Comparison of ENCODE assay signal across 14 cellular contexts in the genomic region with DNA sequence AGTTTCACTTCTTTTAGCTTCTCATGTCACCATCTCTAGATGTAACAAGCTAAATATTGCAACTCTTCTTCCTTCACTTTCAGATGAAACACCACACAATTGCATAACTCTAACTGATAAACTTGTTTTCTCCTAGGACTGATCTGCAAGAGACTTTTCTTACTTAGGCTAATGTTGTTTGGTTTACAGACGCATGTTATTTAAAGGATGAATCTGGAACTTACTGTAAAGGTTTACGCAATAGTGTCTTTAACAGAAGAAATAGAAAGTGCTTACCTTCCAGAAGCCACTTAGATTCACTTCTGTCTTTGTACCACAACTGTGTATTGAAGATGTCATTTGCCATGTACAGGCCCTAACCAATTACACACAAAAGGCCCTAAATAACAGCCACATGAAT. TPM values are rescaled to one million over a fixed set of nuclear protein-coding genes. Genes with fewer than 3 reads are reported as not detected.
A peak's percentile ranks its signal among the peaks of the same experiment; 100 is the strongest.
DNase-seq lines count a peak whose midpoint lies in the region; ATAC-seq and TF ChIP-seq lines count a peak whose summit lies in the region.
"Had no signal": no experiment of that assay in that cellular context is flagged by ENCODE, and none has a peak within 500 bp of the region (broad histone marks: within the 10 kb centered on the region; RNA-seq: fewer than 3 reads in every experiment).

No MANE protein-coding gene starts in this region.

- no TSS peak for BruUV-seq in mammary epithelial cell (replicated peaks; lab: Mats Ljungman, UMichigan)

- POLR2A ChIA-PET in activated CD4-positive, alpha-beta T cell treated with anti-CD3 and anti-CD28 coated beads, Interleukin-2, amount 10 ng/mL, durations not matched to agents 7 days and 5 days (lab: Charles Lee) = no interaction called here

- H3K27ac ChIP-seq in mammary epithelial cell (ENCODE audit: insufficient read depth, low read depth, low read length) = no peak overlapping the region
- H3K27ac ChIP-seq: RWPE1 had no signal

- peak overlapping the region; percentile 0 for H3K27ac Mint-ChIP-seq in activated CD4-positive, alpha-beta T cell treated with anti-CD3 and anti-CD28 coated beads, Interleukin-2, amount 10 ng/mL, durations not matched to agents 7 days and 5 days
- H3K27ac Mint-ChIP-seq in dendritic cell treated with granulocyte-macrophage colony-stimulating factor and Interleukin-4, amounts not matched to agents 40 ng/mL and 50 ng/mL, for 4 days = peak overlapping the region; percentile 76
- H3K27ac Mint-ChIP-seq in stimulated activated memory B cell treated with anti-CD40 and anti-IgM and Interleukin-4, amounts not matched to agents 10 μg/mL and 1 μg/mL and 100 μg/mL, for 72 hours = peak overlapping the region; percentile 68

- peak overlapping the region; percentile 1 for H3K4me3 ChIP-seq in NB4 (ENCODE audit: low read depth, low read length)
- no peak overlapping the region for H3K4me3 ChIP-seq in mammary epithelial cell (replicated peaks in 1 of 3; ENCODE audit: insufficient read depth in 1 of 3, low read depth in 2 of 3, low read length in 3 of 3)

- H3K36me3 Mint-ChIP-seq in activated CD4-positive, alpha-beta T cell treated with anti-CD3 and anti-CD28 coated beads, Interleukin-2, amount 10 ng/mL, durations not matched to agents 7 days and 5 days (ENCODE audit: low read depth) = peaks cover 1% of the 10 kb centered on the region
- no peaks in the 10 kb centered on the region for H3K36me3 Mint-ChIP-seq in dendritic cell treated with granulocyte-macrophage colony-stimulating factor and Interleukin-4, amounts not matched to agents 40 ng/mL and 50 ng/mL, for 4 days (ENCODE audit: low read depth)
- no peaks in the 10 kb centered on the region for H3K36me3 Mint-ChIP-seq in stimulated activated memory B cell treated with anti-CD40 and anti-IgM and Interleukin-4, amounts not matched to agents 10 μg/mL and 1 μg/mL and 100 μg/mL, for 72 hours

- no peak for DNase-seq in activated CD4-positive, alpha-beta T cell treated with anti-CD3 and anti-CD28 coated beads, Interleukin-2, amount 10 ng/mL, durations not matched to agents 7 days and 5 days
- no peak for DNase-seq in activated CD4-positive, alpha-beta T cell treated with anti-CD3 and anti-CD28 coated beads for 1 hour
- DNase-seq in NB4 (ENCODE audit: low read depth) (peak; percentile 88), mammary epithelial cell (no peak), DMS53 treated with DMSO at 0.1 percent for 48 hours (lab: John Stamatoyannopoulos, UW; ENCODE audit: unreplicated experiment) (no peak)
- DNase-seq: activated gamma-delta T cell treated with Interleukin-2 at 50 U/mL for 16 hours, COR-L47, NCI-H1436, occipital lobe, small intestine had no signal

- H3K9me3 Mint-ChIP-seq in activated CD4-positive, alpha-beta T cell treated with anti-CD3 and anti-CD28 coated beads, Interleukin-2, amount 10 ng/mL, durations not matched to agents 7 days and 5 days = no peaks in the 10 kb centered on the region
- H3K9me3 Mint-ChIP-seq in dendritic cell treated with granulocyte-macrophage colony-stimulating factor and Interleukin-4, amounts not matched to agents 40 ng/mL and 50 ng/mL, for 4 days = no peaks in the 10 kb centered on the region
- H3K9me3 Mint-ChIP-seq in stimulated activated memory B cell treated with anti-CD40 and anti-IgM and Interleukin-4, amounts not matched to agents 10 μg/mL and 1 μg/mL and 100 μg/mL, for 72 hours = no peaks in the 10 kb centered on the region

- no peak overlapping the region for H3K4me3 Mint-ChIP-seq in activated CD4-positive, alpha-beta T cell treated with anti-CD3 and anti-CD28 coated beads, Interleukin-2, amount 10 ng/mL, durations not matched to agents 7 days and 5 days
- peak overlapping the region; percentile 23 for H3K4me3 Mint-ChIP-seq in dendritic cell treated with granulocyte-macrophage colony-stimulating factor and Interleukin-4, amounts not matched to agents 40 ng/mL and 50 ng/mL, for 4 days
- H3K4me3 Mint-ChIP-seq in stimulated activated memory B cell treated with anti-CD40 and anti-IgM and Interleukin-4, amounts not matched to agents 10 μg/mL and 1 μg/mL and 100 μg/mL, for 72 hours = no peak overlapping the region

- H3K4me1 Mint-ChIP-seq in activated CD4-positive, alpha-beta T cell treated with anti-CD3 and anti-CD28 coated beads, Interleukin-2, amount 10 ng/mL, durations not matched to agents 7 days and 5 days = peaks cover 43% of the 10 kb centered on the region
- H3K4me1 Mint-ChIP-seq in dendritic cell treated with granulocyte-macrophage colony-stimulating factor and Interleukin-4, amounts not matched to agents 40 ng/mL and 50 ng/mL, for 4 days (ENCODE audit: low read depth) = peaks cover 36% of the 10 kb centered on the region
- peaks cover 35% of the 10 kb centered on the region for H3K4me1 Mint-ChIP-seq in stimulated activated memory B cell treated with anti-CD40 and anti-IgM and Interleukin-4, amounts not matched to agents 10 μg/mL and 1 μg/mL and 100 μg/mL, for 72 hours

- no peaks in the 10 kb centered on the region for H3K27me3 ChIP-seq in mammary epithelial cell (ENCODE audit: insufficient read depth, low read length)

- dilution Hi-C loops in mammary epithelial cell (cut with HindIII; ENCODE audit: low sequenced_read_pairs) = no loop called here

- no peak overlapping the region for H2AFZ ChIP-seq in mammary epithelial cell (ENCODE audit: low read depth, low read length)

- ATAC-seq in stimulated activated memory B cell treated with anti-CD40 and anti-IgM and Interleukin-4, amounts not matched to agents 10 μg/mL and 1 μg/mL and 100 μg/mL, for 72 hours = no peak
- ATAC-seq in GM21515 (IDR thresholded peaks at IDR 0.05; ENCODE audit: unreplicated experiment) = no peak

- CTCF ChIA-PET in activated CD4-positive, alpha-beta T cell treated with anti-CD3 and anti-CD28 coated beads, Interleukin-2, amount 10 ng/mL, durations not matched to agents 7 days and 5 days (lab: Charles Lee) = no interaction called here
- CTCF ChIA-PET in mammary epithelial cell (lab: Charles Lee; ENCODE audit: low non-redundant PET) = no interaction called here

- H3K4me2 ChIP-seq in mammary epithelial cell (ENCODE audit: insufficient read depth, low read depth, low read length) = no peak overlapping the region

- intact Hi-C loops in dendritic cell treated with granulocyte-macrophage colony-stimulating factor and Interleukin-4, amounts not matched to agents 40 ng/mL and 50 ng/mL, for 4 days (cut with micrococcal nuclease) = loop anchor here (1.0 to 2.0 kb wide), 2 partner anchors 12 to 99 kb away; a partner anchor contains a TSS
- intact Hi-C loops in mammary epithelial cell (cut with micrococcal nuclease) = no loop called here

- TF ChIP-seq CTCF in NB4 (IDR thresholded peaks at IDR 0.05; ENCODE audit: low read depth, low read length) (no peak), mammary epithelial cell (conservative IDR thresholded peaks at IDR 0.05 in 1 of 2, IDR thresholded peaks at IDR 0.05 in 1 of 2; ENCODE audit: extremely low read depth in 1 of 2, insufficient read depth in 1 of 2, low read depth in 1 of 2, low read length in 2 of 2) (no peak)

- in situ Hi-C loops in mammary epithelial cell (cut with MboI; ENCODE audit: low sequenced_read_pairs in 2 of 2) = no loop called here

- H3K4me1 ChIP-seq in mammary epithelial cell (ENCODE audit: insufficient read depth, low read length) = no peaks in the 10 kb centered on the region

- no peaks in the 10 kb centered on the region for H3K9me3 ChIP-seq in mammary epithelial cell (replicated peaks; ENCODE audit: insufficient read depth, low read length)

- H3K36me3 ChIP-seq in mammary epithelial cell (ENCODE audit: insufficient read depth, low read length) = no peaks in the 10 kb centered on the region

- H3K79me2 ChIP-seq in mammary epithelial cell (ENCODE audit: insufficient read depth, low read length) = no peaks in the 10 kb centered on the region

- no peak overlapping the region for H3K9ac ChIP-seq in mammary epithelial cell (ENCODE audit: insufficient read depth, low read length)

- H4K20me1 ChIP-seq in mammary epithelial cell (ENCODE audit: insufficient read depth, low read length) = no peaks in the 10 kb centered on the region

- WGBS in mammary epithelial cell (ENCODE audit: low coverage, missing lambda C conversion rate) = 94% methylated on average over 2 of the region's 2 CpGs

- peaks cover 8% of the 10 kb centered on the region for H3K27me3 Mint-ChIP-seq in activated CD4-positive, alpha-beta T cell treated with anti-CD3 and anti-CD28 coated beads, Interleukin-2, amount 10 ng/mL, durations not matched to agents 7 days and 5 days
- no peaks in the 10 kb centered on the region for H3K27me3 Mint-ChIP-seq in dendritic cell treated with granulocyte-macrophage colony-stimulating factor and Interleukin-4, amounts not matched to agents 40 ng/mL and 50 ng/mL, for 4 days
- no peaks in the 10 kb centered on the region for H3K27me3 Mint-ChIP-seq in stimulated activated memory B cell treated with anti-CD40 and anti-IgM and Interleukin-4, amounts not matched to agents 10 μg/mL and 1 μg/mL and 100 μg/mL, for 72 hours

- no peak for TF ChIP-seq POLR2A in NB4 (IDR thresholded peaks at IDR 0.05; ENCODE audit: extremely low read depth, insufficient read length)

RNA-seq across cellular contexts. Expression of a gene that starts 22.1 kb away (rescaled TPM):
- total RNA-seq in activated CD4-positive, alpha-beta T cell treated with anti-CD3 and anti-CD28 coated beads, Interleukin-2, amount 10 ng/mL, durations not matched to agents 7 days and 5 days = 100 to 1,000 TPM; 124 to 129 TPM
- total RNA-seq in mammary epithelial cell = 10 to 100 TPM; 23.6 to 50.5 TPM
- 24.2 TPM for polyA plus RNA-seq in mammary epithelial cell
- polyA minus RNA-seq in mammary epithelial cell = 35.7 TPM

Comparison
In these comparisons a context has a peak if more than half of its experiments do, and no peak if none do; other contexts are left out.
1. H3K27ac Mint-ChIP-seq: peak in every context shown above with its lines; median percentile 76 in dendritic cell treated with granulocyte-macrophage colony-stimulating factor and Interleukin-4, amounts not matched to agents 40 ng/mL and 50 ng/mL, for 4 days; 68 in stimulated activated memory B cell treated with anti-CD40 and anti-IgM and Interleukin-4, amounts not matched to agents 10 μg/mL and 1 μg/mL and 100 μg/mL, for 72 hours; 0 in activated CD4-positive, alpha-beta T cell treated with anti-CD3 and anti-CD28 coated beads, Interleukin-2, amount 10 ng/mL, durations not matched to agents 7 days and 5 days.